12 cellular contexts compared by ENCODE assay signal in genomic region chr11:134277176-134278001, GRCh38. TPM values are rescaled to one million over a fixed set of nuclear protein-coding genes. Genes with fewer than 3 reads are reported as not detected.
DNase-seq lines count a peak whose midpoint lies in the region; ATAC-seq and TF ChIP-seq lines count a peak whose summit lies in the region.
"Had no signal": no experiment of that assay in that cellular context is flagged by ENCODE, and none has a peak within 500 bp of the region (broad histone marks: within the 10 kb centered on the region; RNA-seq: fewer than 3 reads in every experiment).

No MANE protein-coding gene starts in this region.

- WGBS in SK-N-SH (ENCODE audit: low lambda C conversion rate) = 71% methylated on average over 28 of the region's 36 CpGs

- H3K79me2 ChIP-seq in Karpas-422 (ENCODE audit: low read length) = no peaks in the 10 kb centered on the region
- H3K79me2 ChIP-seq in SK-N-SH (ENCODE audit: insufficient read depth) = no peaks in the 10 kb centered on the region

- H2AFZ ChIP-seq in Karpas-422 (ENCODE audit: low read length) (no peak overlapping the region), SK-N-SH (ENCODE audit: low read depth) (no peak overlapping the region)

- TF ChIP-seq RAD21 in SK-N-SH (IDR thresholded peaks at IDR 0.05; ENCODE audit: low read length) = no peak

- CTCF ChIA-PET in Caco-2 (lab: Charles Lee) (interaction anchor here (0.7 kb wide), 1 partner anchor 156 kb away, joined by 4 read pairs; no protein-coding TSS in a partner anchor), SK-N-SH (lab: Yijun Ruan, JAX) (interaction anchor here (0.7 to 1.9 kb wide), 4 partner anchors 11 to 33 kb away, joined by 3 to 16 read pairs (median 7); no protein-coding TSS in a partner anchor)

- H3K27me3 ChIP-seq in Caco-2 (replicated peaks; ENCODE audit: control insufficient read depth, insufficient read depth, low read length) (peaks cover 5% of the 10 kb centered on the region), Karpas-422 (ENCODE audit: low read length) (no peaks in the 10 kb centered on the region), SK-N-SH (ENCODE audit: insufficient read depth) (peaks cover 49% of the 10 kb centered on the region)

- H3K27ac Mint-ChIP-seq in Caco-2 (ENCODE audit: unreplicated experiment) (no peak overlapping the region), neural crest cell (ENCODE audit: unreplicated experiment) (no peak overlapping the region)
- H3K27ac Mint-ChIP-seq in effector memory CD8-positive, alpha-beta T cell = peak overlapping the region in 1 of 2 donors; percentile 54

- POLR2A ChIA-PET in Caco-2 (lab: Charles Lee) = no interaction called here
- POLR2A ChIA-PET in SK-N-SH (lab: Yijun Ruan, JAX) = no interaction called here

- ATAC-seq in effector memory CD8-positive, alpha-beta T cell (replicated peaks) = no peak
- no peak for ATAC-seq in HG03354 (IDR thresholded peaks at IDR 0.05; ENCODE audit: poor library complexity, severe bottlenecking, unreplicated experiment)

- H3K4me1 ChIP-seq in Caco-2 (peaks cover 6% of the 10 kb centered on the region), Karpas-422 (ENCODE audit: low read length) (no peaks in the 10 kb centered on the region), SK-N-SH (ENCODE audit: control insufficient read depth in 1 of 2, insufficient read depth in 2 of 2, low read depth in 1 of 2, low read length in 1 of 2) (peaks cover 0 to 7% of the 10 kb centered on the region in 2 experiments; a peak in 1 of 4 replicates)

- TF ChIP-seq EP300 in SK-N-SH (IDR thresholded peaks at IDR 0.05; ENCODE audit: borderline replicate concordance in 1 of 2, low read depth in 1 of 2, low read length in 1 of 2) = no peak

- H3K36me3 ChIP-seq in Caco-2 (ENCODE audit: control insufficient read depth, insufficient read depth, low read length) (no peaks in the 10 kb centered on the region), Karpas-422 (ENCODE audit: insufficient read depth, low read length) (no peaks in the 10 kb centered on the region), SK-N-SH (replicated peaks in 1 of 2; ENCODE audit: control insufficient read depth in 1 of 2, insufficient read depth in 2 of 2, low read length in 1 of 2) (no peaks in the 10 kb centered on the region)
- H3K36me3 ChIP-seq: SJCRH30 had no signal

- H3K4me3 ChIP-seq in Caco-2 (ENCODE audit: low read depth, low read length) (no peak overlapping the region), Karpas-422 (ENCODE audit: low read length) (no peak overlapping the region), SK-N-SH (ENCODE audit: low read depth in 2 of 2, low read length in 1 of 2) (peak overlapping the region in 1 of 2 experiments; percentile 42; a peak in 1 of 4 replicates)
- H3K4me3 ChIP-seq: SJCRH30 had no signal

- intact Hi-C loops in Caco-2 (cut with micrococcal nuclease; ENCODE audit: unreplicated experiment) = loop anchor here (10.0 kb wide), 1 partner anchor 297 kb away; no protein-coding TSS in a partner anchor
- intact Hi-C loops in posterior vena cava (cut with DNase I) = no loop called here

- no peaks in the 10 kb centered on the region for H3K9me3 ChIP-seq in Caco-2
- H3K9me3 ChIP-seq in Karpas-422 (ENCODE audit: low read length) = no peaks in the 10 kb centered on the region
- H3K9me3 ChIP-seq in SK-N-SH = no peaks in the 10 kb centered on the region
- H3K9me3 ChIP-seq: SJCRH30 had no signal

- H3K36me3 Mint-ChIP-seq in Caco-2 (ENCODE audit: insufficient read depth, unreplicated experiment) (peaks cover 4% of the 10 kb centered on the region), neural crest cell (ENCODE audit: low read depth) (no peaks in the 10 kb centered on the region)
- no peaks in the 10 kb centered on the region for H3K36me3 Mint-ChIP-seq in effector memory CD8-positive, alpha-beta T cell (ENCODE audit: insufficient read depth)

- H3K9ac ChIP-seq in Karpas-422 (ENCODE audit: low read length) (no peak overlapping the region), SK-N-SH (no peak overlapping the region)

- H3K9me3 Mint-ChIP-seq in Caco-2 (ENCODE audit: unreplicated experiment) = no peaks in the 10 kb centered on the region
- H3K9me3 Mint-ChIP-seq in effector memory CD8-positive, alpha-beta T cell = no peaks in the 10 kb centered on the region
- no peaks in the 10 kb centered on the region for H3K9me3 Mint-ChIP-seq in neural crest cell

- no peaks in the 10 kb centered on the region for H3F3A ChIP-seq in SK-N-SH (replicated peaks; ENCODE audit: insufficient read depth)

- H3K9me2 ChIP-seq in Karpas-422 (replicated peaks; ENCODE audit: insufficient read depth, low read length) (no peaks in the 10 kb centered on the region), SK-N-SH (no peaks in the 10 kb centered on the region)

- H4K20me1 ChIP-seq in Karpas-422 (ENCODE audit: insufficient read depth, low read depth, low read length) = no peaks in the 10 kb centered on the region
- H4K20me1 ChIP-seq in SK-N-SH (ENCODE audit: insufficient read depth) = no peaks in the 10 kb centered on the region

- H3K27ac ChIP-seq in Karpas-422 (ENCODE audit: low read length) (no peak overlapping the region), SK-N-SH (ENCODE audit: low read depth in 2 of 2, low read length in 1 of 2) (no peak overlapping the region)
- H3K27ac ChIP-seq: SJCRH30 had no signal

- H3K4me2 ChIP-seq in Karpas-422 (ENCODE audit: low read depth, low read length, poor library complexity, severe bottlenecking) = no peak overlapping the region
- no peak overlapping the region for H3K4me2 ChIP-seq in SK-N-SH

- DNase-seq in Caco-2 (no peak), NCI-H2227 (lab: John Stamatoyannopoulos, UW; ENCODE audit: unreplicated experiment) (peak; percentile 20), neural crest cell (ENCODE audit: low read depth, low spot score) (no peak), Karpas-422 (no peak), SK-N-SH (no peak), posterior vena cava (ENCODE audit: low spot score) (no peak)
- DNase-seq in effector memory CD8-positive, alpha-beta T cell = no peak
- DNase-seq: activated gamma-delta T cell, NCI-H1694 treated with DMSO at 0.1 percent for 48 hours, SJCRH30 had no signal

- BruUV-seq in Caco-2 (replicated peaks; lab: Mats Ljungman, UMichigan) = no TSS peak

- TF ChIP-seq CTCF in Caco-2 (IDR thresholded peaks at IDR 0.05; ENCODE audit: insufficient read depth in 1 of 2, low read depth in 1 of 2, low read length in 1 of 2, severe bottlenecking in 1 of 2, unreplicated experiment in 1 of 2) = no peak
- no peak for TF ChIP-seq CTCF in neural crest cell (conservative IDR thresholded peaks at IDR 0.05)
- no peak for TF ChIP-seq CTCF in SK-N-SH (IDR thresholded peaks at IDR 0.05)

- H3K27me3 Mint-ChIP-seq in Caco-2 (ENCODE audit: insufficient read depth, unreplicated experiment) = peaks cover 29% of the 10 kb centered on the region
- peaks cover 0 to 20% of the 10 kb centered on the region in 2 donors for H3K27me3 Mint-ChIP-seq in effector memory CD8-positive, alpha-beta T cell
- H3K27me3 Mint-ChIP-seq in neural crest cell (ENCODE audit: low read depth) = peaks cover 78% of the 10 kb centered on the region

- peaks cover 10% of the 10 kb centered on the region for H3K4me1 Mint-ChIP-seq in Caco-2 (ENCODE audit: low read depth, unreplicated experiment)
- H3K4me1 Mint-ChIP-seq in effector memory CD8-positive, alpha-beta T cell (ENCODE audit: low read depth in 2 of 2) = peaks cover 10 to 22% of the 10 kb centered on the region in 2 donors
- H3K4me1 Mint-ChIP-seq in neural crest cell = peaks cover 24% of the 10 kb centered on the region

- H3K4me3 Mint-ChIP-seq in Caco-2 (ENCODE audit: unreplicated experiment) (peak overlapping the region; percentile 57), neural crest cell (peak overlapping the region; percentile 88)
- peak overlapping the region; percentile 81 to 85 for H3K4me3 Mint-ChIP-seq in effector memory CD8-positive, alpha-beta T cell

TF ChIP-seq in SK-N-SH, 30 proteins besides CTCF, POLR2A, EP300 and RAD21 (continues in another document):
- no peak for TF ChIP-seq CHD2 (IDR thresholded peaks at IDR 0.05; ENCODE audit: low read length, partially characterized antibody)
- TF ChIP-seq ELF1 (IDR thresholded peaks at IDR 0.05) = no peak

RNA-seq across cellular contexts. Expression of gene GLB1L3, which starts 1.2 kb away (rescaled TPM):
- not detected in 2 replicates for total RNA-seq in Caco-2 (2022)
- total RNA-seq in neural crest cell = 0.14 and 0.28 TPM in 2 replicates
- total RNA-seq in Karpas-422 (2014; rRNA removed; shearing (Covaris generic); ENCODE audit: low replicate concordance) = not detected in 2 replicates
- polyA plus RNA-seq in SK-N-SH (2012; rRNA removed) = 0.10 TPM in 1 of 2 replicates, not detected in the other
- polyA plus RNA-seq in SK-N-SH (2012; cell fraction: cytosol; rRNA removed) = 0.03 TPM in 1 of 2 replicates, not detected in the other
- 0.05 and 0.11 TPM in 2 replicates for polyA plus RNA-seq in SK-N-SH (2012; cell fraction: nucleus; rRNA removed)
- total RNA-seq in posterior vena cava = not detected
- total RNA-seq: omental fat pad, SJCRH30 had no signal

RNA-seq across cellular contexts. Expression of gene ACAD8, which starts 24.0 kb away (rescaled TPM):
- total RNA-seq in Caco-2 (2022) (48.7 and 52.0 TPM in 2 replicates), neural crest cell (28.5 and 28.7 TPM in 2 replicates), posterior vena cava (10 to 100 TPM; 12.9 to 16.9 TPM)
- total RNA-seq in Karpas-422 (2014; rRNA removed; shearing (Covaris generic); ENCODE audit: low replicate concordance) = 9.6 and 9.9 TPM in 2 replicates
- polyA plus RNA-seq in SK-N-SH (2012; rRNA removed) = 29.8 and 39.8 TPM in 2 replicates
- polyA plus RNA-seq in SK-N-SH (2012; cell fraction: cytosol; rRNA removed) = 20.8 and 23.6 TPM in 2 replicates
- polyA plus RNA-seq in SK-N-SH (2012; cell fraction: nucleus; rRNA removed) = 64.9 and 101 TPM in 2 replicates

RNA-seq across cellular contexts. Expression of gene THYN1, which starts 24.2 kb away (rescaled TPM):
- total RNA-seq in Caco-2 (2022) = 88.3 and 94.5 TPM in 2 replicates
- 62.5 and 62.6 TPM in 2 replicates for total RNA-seq in neural crest cell
- 30.0 and 54.0 TPM in 2 replicates for total RNA-seq in Karpas-422 (2014; rRNA removed; shearing (Covaris generic); ENCODE audit: low replicate concordance)
- 61.8 and 67.0 TPM in 2 replicates for polyA plus RNA-seq in SK-N-SH (2012; rRNA removed)
- 66.8 and 70.4 TPM in 2 replicates for polyA plus RNA-seq in SK-N-SH (2012; cell fraction: cytosol; rRNA removed)
- 53.2 and 70.4 TPM in 2 replicates for polyA plus RNA-seq in SK-N-SH (2012; cell fraction: nucleus; rRNA removed)
- 10 to 100 TPM; 21.0 to 37.3 TPM for total RNA-seq in posterior vena cava

RNA-seq across cellular contexts. Expression of gene VPS26B, which starts 52.9 kb away (rescaled TPM):
- total RNA-seq in Caco-2 (2022) (71.4 and 78.1 TPM in 2 replicates), neural crest cell (45.6 and 47.8 TPM in 2 replicates), posterior vena cava (10 to 100 TPM; 30.7 to 34.1 TPM)
- 7.9 and 11.2 TPM in 2 replicates for total RNA-seq in Karpas-422 (2014; rRNA removed; shearing (Covaris generic); ENCODE audit: low replicate concordance)
- 53.0 and 56.0 TPM in 2 replicates for polyA plus RNA-seq in SK-N-SH (2012; rRNA removed)
- 32.6 and 46.3 TPM in 2 replicates for polyA plus RNA-seq in SK-N-SH (2012; cell fraction: cytosol; rRNA removed)
- 100 and 128 TPM in 2 replicates for polyA plus RNA-seq in SK-N-SH (2012; cell fraction: nucleus; rRNA removed)

RNA-seq across cellular contexts. Expression of gene NCAPD3, which starts 53.6 kb away (rescaled TPM):
- total RNA-seq in Caco-2 (2022) (97.8 and 108 TPM in 2 replicates), neural crest cell (53.6 and 53.8 TPM in 2 replicates), posterior vena cava (10 to 100 TPM; 12.6 to 15.2 TPM)
- total RNA-seq in Karpas-422 (2014; rRNA removed; shearing (Covaris generic); ENCODE audit: low replicate concordance) = 19.5 and 22.0 TPM in 2 replicates
- 19.5 and 22.0 TPM in 2 replicates for polyA plus RNA-seq in SK-N-SH (2012; rRNA removed)
- polyA plus RNA-seq in SK-N-SH (2012; cell fraction: cytosol; rRNA removed) = 13.2 and 17.6 TPM in 2 replicates
- polyA plus RNA-seq in SK-N-SH (2012; cell fraction: nucleus; rRNA removed) = 36.6 and 38.4 TPM in 2 replicates
